2 cellular contexts compared by ENCODE assay signal in genomic region chr5:144162686-144163085, GRCh38.
TF ChIP-seq lines count a peak whose summit lies in the region.

No MANE protein-coding gene starts in this region.

TF ChIP-seq in liver, 16 proteins besides CTCF, POLR2A, EP300 and RAD21:
- no peak for TF ChIP-seq EGR1 (IDR thresholded peaks at IDR 0.05; ENCODE audit: low read depth in 2 of 2)
- TF ChIP-seq ZBTB33 (IDR thresholded peaks at IDR 0.05), result peak; percentile 8
- TF ChIP-seq RXRA (IDR thresholded peaks at IDR 0.05), result no peak
- TF ChIP-seq GABPA (IDR thresholded peaks at IDR 0.05 in 1 of 2, conservative IDR thresholded peaks at IDR 0.05 in 1 of 2), result no peak
- TF ChIP-seq MAX (IDR thresholded peaks at IDR 0.05), result no peak
- no peak for TF ChIP-seq REST (IDR thresholded peaks at IDR 0.05)
- no peak for TF ChIP-seq TAF1 (conservative IDR thresholded peaks at IDR 0.05)
- no peak for TF ChIP-seq NR2F2 (IDR thresholded peaks at IDR 0.05)

TF ChIP-seq in HepG2, 621 proteins besides CTCF, POLR2A, EP300 and RAD21:
- no peak for TF ChIP-seq SNAPC2 (CRISPR knock-in tag; IDR thresholded peaks at IDR 0.05)
- no peak for TF ChIP-seq TSC22D2 (CRISPR knock-in tag; IDR thresholded peaks at IDR 0.05; ENCODE audit: borderline replicate concordance)
- no peak for TF ChIP-seq ZNF775 (CRISPR knock-in tag; IDR thresholded peaks at IDR 0.05; ENCODE audit: borderline replicate concordance)
- no peak for TF ChIP-seq ZBTB34 (CRISPR knock-in tag; IDR thresholded peaks at IDR 0.05)
- no peak for TF ChIP-seq THYN1 (CRISPR knock-in tag; IDR thresholded peaks at IDR 0.05; ENCODE audit: borderline replicate concordance, low read depth)
- TF ChIP-seq MATR3 (CRISPR knock-in tag; IDR thresholded peaks at IDR 0.05), result no peak
- no peak for TF ChIP-seq MED1 (CRISPR knock-in tag; IDR thresholded peaks at IDR 0.05)
- no peak for TF ChIP-seq RXRA (CRISPR knock-in tag; IDR thresholded peaks at IDR 0.05)
- no peak for TF ChIP-seq ZNF839 (CRISPR knock-in tag; IDR thresholded peaks at IDR 0.05; ENCODE audit: borderline replicate concordance)
- TF ChIP-seq ZNF280D (CRISPR knock-in tag; IDR thresholded peaks at IDR 0.05), result no peak
- TF ChIP-seq EHMT2 (IDR thresholded peaks at IDR 0.05; ENCODE audit: borderline replicate concordance, low read depth, low read length), result no peak
- TF ChIP-seq NFE2L1 (CRISPR knock-in tag; IDR thresholded peaks at IDR 0.05; ENCODE audit: borderline replicate concordance), result no peak
